ENCODE assay signal across 8 cellular contexts in the genomic region with DNA sequence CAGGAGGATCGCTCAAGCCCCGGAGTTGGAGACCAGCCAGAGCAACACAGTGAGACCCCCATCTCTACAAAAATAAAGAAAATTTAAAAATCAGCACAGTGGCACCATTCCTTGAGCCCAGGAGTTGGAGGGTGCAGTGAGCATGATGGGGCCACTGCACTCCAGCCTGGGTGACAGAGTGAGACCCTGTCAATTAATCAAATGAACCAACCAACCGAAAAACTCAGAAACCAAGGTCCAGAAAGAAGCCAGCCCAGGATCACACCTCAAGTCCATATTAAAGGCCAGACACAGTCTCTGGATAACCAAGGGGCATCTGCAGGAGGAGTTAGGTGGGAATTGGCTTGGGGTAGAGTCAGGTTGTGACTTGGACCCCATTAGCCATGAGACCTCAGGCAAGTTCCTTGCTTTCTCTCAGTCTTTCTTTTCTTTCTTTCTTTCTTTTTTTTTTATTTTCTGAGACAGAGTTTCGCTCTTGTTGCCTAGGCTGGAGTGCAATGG. TPM values are rescaled to one million over a fixed set of nuclear protein-coding genes. Genes with fewer than 3 reads are reported as not detected.
DNase-seq lines count a peak whose midpoint lies in the region; ATAC-seq and TF ChIP-seq lines count a peak whose summit lies in the region.

No MANE protein-coding gene starts in this region.

- in situ Hi-C loops in IMR-90 (cut with MboI; ENCODE audit: low sequenced_read_pairs): no loop called here

- peak overlapping the region; percentile 96 for H2AK5ac ChIP-seq in IMR-90 (ENCODE audit: low read depth, low read length)

- H3K27me3 ChIP-seq in IMR-90 (ENCODE audit: control insufficient read depth, insufficient read depth, low read length): no peaks in the 10 kb centered on the region
- no peaks in the 10 kb centered on the region for H3K27me3 ChIP-seq in mononuclear cell (ENCODE audit: insufficient read depth, low read length)

- peak overlapping the region; percentile 93 for H3K14ac ChIP-seq in IMR-90 (replicated peaks; ENCODE audit: low read depth, low read length)

- no peaks in the 10 kb centered on the region for H4K20me1 ChIP-seq in IMR-90 (ENCODE audit: insufficient read depth, low read length)

- peak overlapping the region; percentile 87 for H3K4ac ChIP-seq in IMR-90 (ENCODE audit: low read depth, low read length)

- H3K9ac ChIP-seq in IMR-90 (ENCODE audit: low read depth, low read length): peak overlapping the region; percentile 98

- H3K79me1 ChIP-seq in IMR-90 (ENCODE audit: low read depth in 1 of 2, low read length in 2 of 2): peaks cover 11 to 45% of the 10 kb centered on the region in 2 experiments

- peak overlapping the region; percentile 56; the same call in 1 of the 2 replicates for H2BK120ac ChIP-seq in IMR-90 (ENCODE audit: low read depth, low read length)

- no peak overlapping the region for H2BK15ac ChIP-seq in IMR-90 (ENCODE audit: low read depth, low read length)

- peak overlapping the region; percentile 89 for H3K23ac ChIP-seq in IMR-90 (ENCODE audit: low read depth, low read length)

- peak overlapping the region; percentile 95 for H4K5ac ChIP-seq in IMR-90 (ENCODE audit: low read depth, low read length)

- H3K27ac ChIP-seq in 22Rv1 (peak overlapping the region; percentile 84), IMR-90 (ENCODE audit: insufficient read depth, low read length) (peak overlapping the region; percentile 98), caudate nucleus (ENCODE audit: low read depth, low read length) (peak overlapping the region; percentile 70)

- no CpG with 5 or more reads among the region's 4 CpGs for WGBS in IMR-90 (ENCODE audit: extremely low coverage in 2 of 2, insufficient read length in 1 of 2), 2 experiments

- H3K18ac ChIP-seq in IMR-90 (ENCODE audit: low read depth, low read length): peak overlapping the region; percentile 79

- H2BK20ac ChIP-seq in IMR-90 (ENCODE audit: low read depth, low read length): no peak overlapping the region

- no TSS peak for BruUV-seq in IMR-90 (replicated peaks; lab: Mats Ljungman, UMichigan)

- H3K4me3 ChIP-seq in IMR-90 (ENCODE audit: insufficient read depth, low read depth, low read length) (peak overlapping the region; percentile 95), mononuclear cell (ENCODE audit: low read length) (peak overlapping the region; percentile 68)

- peak overlapping the region; percentile 88 for H3K4me2 ChIP-seq in IMR-90 (ENCODE audit: low read depth, low read length)

- peak overlapping the region; percentile 90 for H2AK9ac ChIP-seq in IMR-90 (replicated peaks; ENCODE audit: low read depth, low read length, poor library complexity)

- CTCF ChIA-PET in IMR-90 (lab: Yijun Ruan, JAX): no interaction called here

- no peak for TF ChIP-seq POLR2A in IMR-90 (IDR thresholded peaks at IDR 0.05; ENCODE audit: low read depth, low read length)

- H3K9me3 ChIP-seq in IMR-90 (ENCODE audit: control insufficient read depth, insufficient read depth, low read length) (no peaks in the 10 kb centered on the region), mononuclear cell (ENCODE audit: low read depth, low read length) (no peaks in the 10 kb centered on the region)

- peak overlapping the region; percentile 97 to 98 for H4K8ac ChIP-seq in IMR-90 (ENCODE audit: low read depth in 2 of 2, low read length in 2 of 2)

- ATAC-seq in IMR-90 (ENCODE audit: low read depth) (peak; percentile 1), GM21390 (IDR thresholded peaks at IDR 0.05; ENCODE audit: unreplicated experiment) (no peak), GM18520 (IDR thresholded peaks at IDR 0.05; ENCODE audit: unreplicated experiment) (no peak)

- peak overlapping the region; percentile 84 for H4K91ac ChIP-seq in IMR-90 (ENCODE audit: insufficient read depth, low read depth, low read length)

- H3K9me1 ChIP-seq in IMR-90 (ENCODE audit: insufficient read depth, low read length): no peaks in the 10 kb centered on the region

- no peak for TF ChIP-seq CTCF in 22Rv1 (IDR thresholded peaks at IDR 0.05)
- TF ChIP-seq CTCF in IMR-90 (conservative IDR thresholded peaks at IDR 0.05; ENCODE audit: low read depth, low read length): no peak

- H3K36me3 ChIP-seq in IMR-90 (ENCODE audit: control insufficient read depth, insufficient read depth, low read length): peaks cover 4% of the 10 kb centered on the region; the same call in 1 of the 2 replicates

- peak overlapping the region; percentile 83 for H2BK5ac ChIP-seq in IMR-90 (ENCODE audit: low read depth, low read length, poor library complexity, severe bottlenecking)

- H3K56ac ChIP-seq in IMR-90 (ENCODE audit: extremely low read depth, insufficient read depth, low read length): peak overlapping the region; percentile 78

- POLR2A ChIA-PET in IMR-90 (lab: Charles Lee; ENCODE audit: unreplicated experiment): no interaction called here

- TF ChIP-seq RAD21 in IMR-90 (IDR thresholded peaks at IDR 0.05; ENCODE audit: low read length): no peak

- dilution Hi-C loops in IMR-90 (cut with HindIII; ENCODE audit: low sequenced_read_pairs, unreplicated experiment): no loop called here

- no peak for DNase-seq in IMR-90
- DNase-seq in caudate nucleus (lab: John Stamatoyannopoulos, UW): no peak
- no peak for DNase-seq in germinal center (ENCODE audit: low spot score)
- no peak for DNase-seq in ureter (ENCODE audit: low spot score)

- intact Hi-C loops in IMR-90 (cut with micrococcal nuclease): no loop called here

- H3K4me1 ChIP-seq in IMR-90 (ENCODE audit: control insufficient read depth, insufficient read depth, low read length): peaks cover 5% of the 10 kb centered on the region
- peaks cover 22% of the 10 kb centered on the region for H3K4me1 ChIP-seq in mononuclear cell (ENCODE audit: insufficient read depth, low read length)

- peak overlapping the region; percentile 90 for H2AFZ ChIP-seq in IMR-90 (replicated peaks; ENCODE audit: low read length, poor library complexity)

TF ChIP-seq in IMR-90, 13 proteins besides CTCF, POLR2A, EP300 and RAD21:
- TF ChIP-seq RFX5 (IDR thresholded peaks at IDR 0.05; ENCODE audit: low read depth, low read length) (no peak), CHD1 (IDR thresholded peaks at IDR 0.05; ENCODE audit: low read depth, low read length) (no peak), MAFK (IDR thresholded peaks at IDR 0.05; ENCODE audit: low read depth, low read length) (no peak), CEBPB (IDR thresholded peaks at IDR 0.05; ENCODE audit: low read depth, low read length) (no peak), FOS (IDR thresholded peaks at IDR 0.05; ENCODE audit: low read depth, low read length) (no peak), RCOR1 (IDR thresholded peaks at IDR 0.05; ENCODE audit: insufficient replicate concordance, low read length) (no peak), MAZ (IDR thresholded peaks at IDR 0.05; ENCODE audit: borderline replicate concordance, low read depth, low read length) (no peak), BHLHE40 (IDR thresholded peaks at IDR 0.05; ENCODE audit: low read depth, low read length) (no peak), MXI1 (IDR thresholded peaks at IDR 0.05; ENCODE audit: borderline replicate concordance, low read depth, low read length) (no peak), NFE2L2 (IDR thresholded peaks at IDR 0.05; ENCODE audit: low read depth, low read length) (no peak), SMC3 (IDR thresholded peaks at IDR 0.05; ENCODE audit: low read depth, low read length) (no peak)
- TF ChIP-seq, protein P1, sequence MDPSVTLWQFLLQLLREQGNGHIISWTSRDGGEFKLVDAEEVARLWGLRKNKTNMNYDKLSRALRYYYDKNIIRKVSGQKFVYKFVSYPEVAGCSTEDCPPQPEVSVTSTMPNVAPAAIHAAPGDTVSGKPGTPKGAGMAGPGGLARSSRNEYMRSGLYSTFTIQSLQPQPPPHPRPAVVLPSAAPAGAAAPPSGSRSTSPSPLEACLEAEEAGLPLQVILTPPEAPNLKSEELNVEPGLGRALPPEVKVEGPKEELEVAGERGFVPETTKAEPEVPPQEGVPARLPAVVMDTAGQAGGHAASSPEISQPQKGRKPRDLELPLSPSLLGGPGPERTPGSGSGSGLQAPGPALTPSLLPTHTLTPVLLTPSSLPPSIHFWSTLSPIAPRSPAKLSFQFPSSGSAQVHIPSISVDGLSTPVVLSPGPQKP (IDR thresholded peaks at IDR 0.05; ENCODE audit: borderline replicate concordance, low read depth, low read length): no peak
- TF ChIP-seq, protein P2, sequence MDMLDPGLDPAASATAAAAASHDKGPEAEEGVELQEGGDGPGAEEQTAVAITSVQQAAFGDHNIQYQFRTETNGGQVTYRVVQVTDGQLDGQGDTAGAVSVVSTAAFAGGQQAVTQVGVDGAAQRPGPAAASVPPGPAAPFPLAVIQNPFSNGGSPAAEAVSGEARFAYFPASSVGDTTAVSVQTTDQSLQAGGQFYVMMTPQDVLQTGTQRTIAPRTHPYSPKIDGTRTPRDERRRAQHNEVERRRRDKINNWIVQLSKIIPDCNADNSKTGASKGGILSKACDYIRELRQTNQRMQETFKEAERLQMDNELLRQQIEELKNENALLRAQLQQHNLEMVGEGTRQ (IDR thresholded peaks at IDR 0.05; ENCODE audit: low read depth, low read length): no peak
TF ChIP-seq in IMR-90: peak in this region for 0.

RNA-seq across cellular contexts. Expression of a gene that starts 2.4 kb away (rescaled TPM):
- total RNA-seq in IMR-90 (2012; rRNA removed) (0.56 and 0.72 TPM in 2 replicates), mononuclear cell (0.31 TPM), ureter (3.6 TPM)
- polyA plus RNA-seq in IMR-90 (2012; rRNA removed): 1.4 and 2.9 TPM in 2 replicates
- 1.4 and 2.6 TPM in 2 replicates for polyA plus RNA-seq in IMR-90 (2012; cell fraction: cytosol; rRNA removed)
- polyA plus RNA-seq in IMR-90 (2012; cell fraction: nucleus; rRNA removed; ENCODE audit: low replicate concordance): 1.5 and 3.3 TPM in 2 replicates

RNA-seq across cellular contexts. Expression of a gene that starts 6.8 kb away (rescaled TPM):
- total RNA-seq in IMR-90 (2012; rRNA removed): 9.7 and 10.6 TPM in 2 replicates
- 44.0 and 46.6 TPM in 2 replicates for polyA plus RNA-seq in IMR-90 (2012; rRNA removed)
- polyA plus RNA-seq in IMR-90 (2012; cell fraction: cytosol; rRNA removed): 32.3 and 40.6 TPM in 2 replicates
- 76.9 and 130 TPM in 2 replicates for polyA plus RNA-seq in IMR-90 (2012; cell fraction: nucleus; rRNA removed; ENCODE audit: low replicate concordance)
- total RNA-seq in mononuclear cell: 10.2 TPM
- 77.0 TPM for total RNA-seq in ureter

RNA-seq across cellular contexts. Expression of a gene that starts 11.7 kb away (rescaled TPM):
- total RNA-seq in IMR-90 (2012; rRNA removed) (37.5 and 37.8 TPM in 2 replicates), mononuclear cell (22.0 TPM), ureter (53.8 TPM)
- 45.5 and 45.6 TPM in 2 replicates for polyA plus RNA-seq in IMR-90 (2012; rRNA removed)
- polyA plus RNA-seq in IMR-90 (2012; cell fraction: cytosol; rRNA removed): 17.2 and 19.2 TPM in 2 replicates
- polyA plus RNA-seq in IMR-90 (2012; cell fraction: nucleus; rRNA removed; ENCODE audit: low replicate concordance): 115 and 123 TPM in 2 replicates

RNA-seq across cellular contexts. Expression of a gene that starts 19.1 kb away (rescaled TPM):
- total RNA-seq in IMR-90 (2012; rRNA removed) (6.5 and 7.5 TPM in 2 replicates), mononuclear cell (7.9 TPM), ureter (33.1 TPM)
- polyA plus RNA-seq in IMR-90 (2012; rRNA removed): 29.2 TPM in 2 replicates
- 17.3 and 46.5 TPM in 2 replicates for polyA plus RNA-seq in IMR-90 (2012; cell fraction: cytosol; rRNA removed)
- polyA plus RNA-seq in IMR-90 (2012; cell fraction: nucleus; rRNA removed; ENCODE audit: low replicate concordance): 42.7 and 138 TPM in 2 replicates

RNA-seq across cellular contexts. Expression of a gene that starts 22.4 kb away (rescaled TPM):
- total RNA-seq in IMR-90 (2012; rRNA removed) (5.6 and 8.9 TPM in 2 replicates), mononuclear cell (1.4 TPM), ureter (4.3 TPM)
- polyA plus RNA-seq in IMR-90 (2012; rRNA removed): 9.8 and 11.1 TPM in 2 replicates
- 2.9 and 5.3 TPM in 2 replicates for polyA plus RNA-seq in IMR-90 (2012; cell fraction: cytosol; rRNA removed)
- polyA plus RNA-seq in IMR-90 (2012; cell fraction: nucleus; rRNA removed; ENCODE audit: low replicate concordance): 6.5 and 20.3 TPM in 2 replicates
